In genomic region chr12:59040651-59041050, GRCh38 we compare ENCODE assay signal across 12 cellular contexts.
A peak's percentile ranks its signal among the peaks of the same experiment; 100 is the strongest.
DNase-seq lines count a peak whose midpoint lies in the region; TF ChIP-seq lines count a peak whose summit lies in the region.
"Had no signal": no experiment of that assay in that cellular context is flagged by ENCODE, and none has a peak within 500 bp of the region (broad histone marks: within the 10 kb centered on the region; RNA-seq: fewer than 3 reads in every experiment).

No MANE protein-coding gene starts in this region.

- TF ChIP-seq CTCF in endodermal cell (conservative IDR thresholded peaks at IDR 0.05): no peak
- no peak for TF ChIP-seq CTCF in nephron (IDR thresholded peaks at IDR 0.05; ENCODE audit: unreplicated experiment in 3 of 3)

- H3K9me3 ChIP-seq in endodermal cell (ENCODE audit: control insufficient read depth, low read length): no peaks in the 10 kb centered on the region

- peak; percentile 81 for DNase-seq in AG08395 (ENCODE audit: low spot score)
- DNase-seq in NCI-H1105 treated with DMSO at 0.1 percent for 48 hours (lab: John Stamatoyannopoulos, UW): peak; percentile 51
- DNase-seq in endodermal cell: peak; percentile 69
- no peak for DNase-seq in NCI-H2227 treated with DMSO at 0.1 percent for 48 hours (lab: John Stamatoyannopoulos, UW)
- DNase-seq in erythroblast (lab: John Stamatoyannopoulos, UW): no peak
- no peak for DNase-seq in T-helper 1 cell
- DNase-seq in GM19238 (ENCODE audit: insufficient read length, low spot score): no peak
- DNase-seq: activated naive CD8-positive, alpha-beta T cell treated with anti-CD3 and anti-CD28 coated beads, Interleukin-2, amount 10 ng/mL, durations not matched to agents 7 days and 5 days; CD4-positive, alpha-beta memory T cell; NCI-H2107; stimulated activated CD4-positive, alpha-beta T cell treated with anti-CD3 and anti-CD28 coated beads, Interleukin-2, amount 100 ng/mL, for 48 hours had no signal

- no peaks in the 10 kb centered on the region for H3K9me3 Mint-ChIP-seq in endodermal cell
- no peaks in the 10 kb centered on the region for H3K9me3 Mint-ChIP-seq in nephron

- H3K27me3 Mint-ChIP-seq in endodermal cell (ENCODE audit: insufficient read depth) (no peaks in the 10 kb centered on the region), nephron (ENCODE audit: low read depth) (no peaks in the 10 kb centered on the region)
- H3K27me3 Mint-ChIP-seq: activated naive CD8-positive, alpha-beta T cell treated with anti-CD3 and anti-CD28 coated beads, Interleukin-2, amount 10 ng/mL, durations not matched to agents 7 days and 5 days; CD4-positive, alpha-beta memory T cell had no signal

- no peak overlapping the region for H3K4me3 ChIP-seq in endodermal cell (ENCODE audit: low read length)

- no peak overlapping the region for H3K4me3 Mint-ChIP-seq in endodermal cell
- no peak overlapping the region for H3K4me3 Mint-ChIP-seq in nephron
- H3K4me3 Mint-ChIP-seq: activated naive CD8-positive, alpha-beta T cell treated with anti-CD3 and anti-CD28 coated beads, Interleukin-2, amount 10 ng/mL, durations not matched to agents 7 days and 5 days; CD4-positive, alpha-beta memory T cell had no signal

- peaks cover 3% of the 10 kb centered on the region for H3K4me1 ChIP-seq in endodermal cell (ENCODE audit: control insufficient read depth, insufficient read depth, low read length)

- H3K36me3 ChIP-seq in endodermal cell (ENCODE audit: control insufficient read depth, insufficient read depth, low read length): no peaks in the 10 kb centered on the region

- no peak overlapping the region for H3K9ac ChIP-seq in endodermal cell (ENCODE audit: extremely low read depth, low read length, poor library complexity, severe bottlenecking)

- H3K4me1 Mint-ChIP-seq in endodermal cell (peaks cover 46% of the 10 kb centered on the region), nephron (peaks cover 37% of the 10 kb centered on the region)
- H3K4me1 Mint-ChIP-seq: activated naive CD8-positive, alpha-beta T cell treated with anti-CD3 and anti-CD28 coated beads, Interleukin-2, amount 10 ng/mL, durations not matched to agents 7 days and 5 days; CD4-positive, alpha-beta memory T cell had no signal

- TF ChIP-seq POLR2A in erythroblast (IDR thresholded peaks at IDR 0.05; ENCODE audit: low read length): no peak

- 77% methylated on average over 1 of the region's 1 CpG; no CpG with 5 or more reads in 1 of the 2 experiments for WGBS in endodermal cell (ENCODE audit: insufficient coverage in 1 of 2, insufficient read length in 1 of 2), 2 experiments

- H3K27ac Mint-ChIP-seq in endodermal cell (peak overlapping the region; percentile 93), nephron (peak overlapping the region; percentile 85 to 97 (median 88))
- H3K27ac Mint-ChIP-seq: activated naive CD8-positive, alpha-beta T cell treated with anti-CD3 and anti-CD28 coated beads, Interleukin-2, amount 10 ng/mL, durations not matched to agents 7 days and 5 days; CD4-positive, alpha-beta memory T cell had no signal

- H3K27ac ChIP-seq in endodermal cell (ENCODE audit: low read depth, low read length): peak overlapping the region; percentile 98

- H3K36me3 Mint-ChIP-seq in endodermal cell (ENCODE audit: low read depth) (no peaks in the 10 kb centered on the region), nephron (ENCODE audit: low read depth) (no peaks in the 10 kb centered on the region)
- H3K36me3 Mint-ChIP-seq: activated naive CD8-positive, alpha-beta T cell treated with anti-CD3 and anti-CD28 coated beads, Interleukin-2, amount 10 ng/mL, durations not matched to agents 7 days and 5 days; CD4-positive, alpha-beta memory T cell had no signal

- no peaks in the 10 kb centered on the region for H3K27me3 ChIP-seq in endodermal cell (ENCODE audit: control insufficient read depth, insufficient read depth, low read length, poor library complexity, severe bottlenecking)

Comparison
In these comparisons a context has a peak if more than half of its experiments do, and no peak if none do; other contexts are left out.
1. DNase-seq: peak in AG08395 (single experiment), NCI-H1105 treated with DMSO at 0.1 percent for 48 hours (single experiment) and endodermal cell (single experiment); none in NCI-H2227 treated with DMSO at 0.1 percent for 48 hours (single experiment), erythroblast (0 of 2), T-helper 1 cell (0 of 5) and GM19238 (single experiment).